1 cellular context compared by ENCODE assay signal in the genomic region with DNA sequence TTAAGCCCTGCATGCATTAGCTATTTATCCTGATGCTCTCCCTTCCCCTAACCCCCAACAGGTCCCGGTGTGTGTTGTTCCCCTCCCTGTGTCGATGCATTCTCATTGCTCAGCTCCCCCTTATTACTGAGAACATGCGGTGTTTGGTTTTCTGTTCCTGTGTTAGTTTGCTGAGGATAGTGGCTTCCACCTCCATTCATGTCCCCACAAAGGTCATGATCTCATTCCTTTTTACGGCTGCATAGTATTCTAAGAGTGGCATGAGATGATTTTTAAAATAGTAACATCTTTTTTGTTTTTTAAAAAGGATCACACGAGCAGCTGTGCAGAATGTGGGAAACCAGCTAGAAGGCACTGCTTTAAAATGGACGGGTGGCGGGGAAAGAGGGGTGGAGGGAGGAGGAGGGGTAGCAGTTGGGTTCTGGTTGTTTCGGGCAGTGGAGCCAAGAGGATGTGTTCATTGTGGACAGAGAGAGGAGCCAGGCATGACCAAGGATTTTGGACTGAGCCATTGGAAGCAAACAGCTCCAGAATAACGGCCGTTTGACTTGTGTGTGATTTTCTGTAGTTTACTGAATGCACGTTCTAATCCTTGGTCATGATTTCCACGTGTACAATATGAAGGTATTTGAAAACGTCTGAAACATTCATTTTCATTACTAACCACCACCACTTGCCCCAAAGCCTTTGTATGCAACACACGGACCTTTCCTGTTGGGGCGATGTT.
A peak's percentile ranks its signal among the peaks of the same experiment; 100 is the strongest.
TF ChIP-seq lines count a peak whose summit lies in the region.

No MANE protein-coding gene starts in this region.

TF ChIP-seq in H1, 55 proteins besides CTCF, POLR2A, EP300 and RAD21 (continued from another document):
- TF ChIP-seq TEAD4 (IDR thresholded peaks at IDR 0.05; ENCODE audit: low read depth, low read length) (no peak), CTBP2 (IDR thresholded peaks at IDR 0.05; ENCODE audit: borderline replicate concordance, insufficient read depth, insufficient read length, low read length) (no peak), SIX5 (IDR thresholded peaks at IDR 0.05; ENCODE audit: low read depth, low read length) (no peak), TAF1 (IDR thresholded peaks at IDR 0.05; ENCODE audit: low read depth, low read length) (peak; percentile 0; the same call in 1 of the 2 replicates), BACH1 (IDR thresholded peaks at IDR 0.05; ENCODE audit: low read length) (peak; percentile 13; the same call in 1 of the 2 replicates), RBBP5 (IDR thresholded peaks at IDR 0.05; ENCODE audit: borderline replicate concordance, low read depth, low read length) (no peak), EZH2 (IDR thresholded peaks at IDR 0.05; ENCODE audit: low read depth, low read length, severe bottlenecking) (no peak)
